12 cellular contexts compared by ENCODE assay signal in genomic region chr19:11064831-11065303, GRCh38. TPM values are rescaled to one million over a fixed set of nuclear protein-coding genes. Genes with fewer than 3 reads are reported as not detected.
DNase-seq lines count a peak whose midpoint lies in the region; TF ChIP-seq lines count a peak whose summit lies in the region.
"Had no signal": no experiment of that assay in that cellular context is flagged by ENCODE, and none has a peak within 500 bp of the region (broad histone marks: within the 10 kb centered on the region; RNA-seq: fewer than 3 reads in every experiment).

No MANE protein-coding gene starts in this region.

- no peak overlapping the region for H3K23ac ChIP-seq in mesenchymal stem cell (ENCODE audit: low read length in 2 of 2)

- no peak overlapping the region for H3K4ac ChIP-seq in mesenchymal stem cell (ENCODE audit: low read depth in 1 of 2, low read length in 2 of 2)

- H3K79me2 ChIP-seq in Karpas-422 (ENCODE audit: low read length): no peaks in the 10 kb centered on the region

- H3K79me1 ChIP-seq in mesenchymal stem cell (replicated peaks; ENCODE audit: low read length, poor library complexity, severe bottlenecking): peaks cover 20% of the 10 kb centered on the region

- peak overlapping the region; percentile 35 for H2BK5ac ChIP-seq in mesenchymal stem cell (ENCODE audit: low read depth, low read length, poor library complexity, severe bottlenecking)

- H3K4me1 ChIP-seq in mesenchymal stem cell (ENCODE audit: control insufficient read depth, insufficient read depth, low read depth, low read length): peaks cover 12% of the 10 kb centered on the region
- peaks cover 5% of the 10 kb centered on the region; the same call in 1 of the 2 replicates for H3K4me1 ChIP-seq in Karpas-422 (ENCODE audit: low read length)

- H3K9ac ChIP-seq in mesenchymal stem cell (ENCODE audit: low read length) (no peak overlapping the region), Karpas-422 (ENCODE audit: low read length) (no peak overlapping the region)

- no peaks in the 10 kb centered on the region for H3K9me2 ChIP-seq in Karpas-422 (replicated peaks; ENCODE audit: insufficient read depth, low read length)

- H3K4me2 ChIP-seq in mesenchymal stem cell (ENCODE audit: low read length, poor library complexity, severe bottlenecking) (no peak overlapping the region), Karpas-422 (ENCODE audit: low read depth, low read length, poor library complexity, severe bottlenecking) (no peak overlapping the region)

- TF ChIP-seq CTCF in LNCaP clone FGC (IDR thresholded peaks at IDR 0.05; ENCODE audit: control insufficient read depth, extremely low read depth, insufficient read depth) (no peak), GM10266 (IDR thresholded peaks at IDR 0.05; ENCODE audit: control insufficient read depth, insufficient read depth, low read depth, missing control alignments) (no peak)

- H3K36me3 ChIP-seq in mesenchymal stem cell (ENCODE audit: control insufficient read depth in 1 of 2, insufficient read depth in 2 of 2, low read depth in 1 of 2, low read length in 2 of 2): peaks cover 57 to 63% of the 10 kb centered on the region in 2 experiments
- 0 out of 2 replicates have a peak, but pooled peaks cover 11% of the 10 kb centered on the region for H3K36me3 ChIP-seq in Karpas-422 (ENCODE audit: insufficient read depth, low read length)

- H2BK12ac ChIP-seq in mesenchymal stem cell (ENCODE audit: low read length in 2 of 2): no peak overlapping the region

- DNase-seq in A172 (ENCODE audit: low spot score) (peak; percentile 64), LNCaP clone FGC (ENCODE audit: low read depth) (peak; percentile 15), brain pericyte (ENCODE audit: low read depth, low spot score) (peak; percentile 46), mesenchymal stem cell (no peak), Karpas-422 (no peak), GM10266 (ENCODE audit: extremely low spot score) (no peak), NOMO-1 treated with dmso at 0.1 percent for 144 hours (lab: John Stamatoyannopoulos, UW; ENCODE audit: unreplicated experiment) (no peak)
- DNase-seq in activated T-cell treated with anti-CD3 and anti-CD28 coated beads, Interleukin-2, amount 50 U/mL, for 48 hours: no peak
- DNase-seq: GF-D8; NCI-H510A; stimulated activated naive CD8-positive, alpha-beta T cell treated with anti-CD3 and anti-CD28 coated beads, Interleukin-15, amount 100 ng/mL, for 72 hours had no signal

- no peak overlapping the region for H2AK5ac ChIP-seq in mesenchymal stem cell (ENCODE audit: low read length, severe bottlenecking)

- H3K27me3 ChIP-seq in mesenchymal stem cell (ENCODE audit: control insufficient read depth in 1 of 2, insufficient read depth in 1 of 2, low read length in 2 of 2) (no peaks in the 10 kb centered on the region), Karpas-422 (ENCODE audit: low read length) (no peaks in the 10 kb centered on the region)

- H2AFZ ChIP-seq in mesenchymal stem cell (ENCODE audit: low read depth, low read length) (no peak overlapping the region), Karpas-422 (ENCODE audit: low read length) (no peak overlapping the region)

- H4K91ac ChIP-seq in mesenchymal stem cell (ENCODE audit: low read length): peak overlapping the region; percentile 34

- peak overlapping the region in 1 of 2 experiments; percentile 11 for H3K18ac ChIP-seq in mesenchymal stem cell (ENCODE audit: low read depth in 1 of 2, low read length in 2 of 2)

- H2BK15ac ChIP-seq in mesenchymal stem cell (ENCODE audit: low read depth, poor library complexity, severe bottlenecking): no peak overlapping the region

- no peak overlapping the region for H4K8ac ChIP-seq in mesenchymal stem cell (ENCODE audit: low read length)

- H3K4me3 ChIP-seq in LNCaP clone FGC (ENCODE audit: low read depth, low read length): no peak overlapping the region
- no peak overlapping the region for H3K4me3 ChIP-seq in mesenchymal stem cell (ENCODE audit: insufficient read depth in 1 of 2, low read depth in 1 of 2, low read length in 2 of 2)
- H3K4me3 ChIP-seq in Karpas-422 (ENCODE audit: low read length): no peak overlapping the region

- H4K20me1 ChIP-seq in Karpas-422 (ENCODE audit: insufficient read depth, low read depth, low read length): no peaks in the 10 kb centered on the region

- H3K9me3 ChIP-seq in mesenchymal stem cell (ENCODE audit: control insufficient read depth, low read length) (peaks cover 6% of the 10 kb centered on the region), Karpas-422 (ENCODE audit: low read length) (no peaks in the 10 kb centered on the region)

- H2BK120ac ChIP-seq in mesenchymal stem cell (ENCODE audit: low read depth, low read length): no peak overlapping the region

- peak overlapping the region in 1 of 2 experiments; percentile 11 for H3K14ac ChIP-seq in mesenchymal stem cell (ENCODE audit: low read length in 2 of 2)

- WGBS in mesenchymal stem cell: 96% methylated on average over 10 of the region's 10 CpGs

- H3K27ac ChIP-seq in mesenchymal stem cell (ENCODE audit: low read length, poor library complexity, severe bottlenecking) (peak overlapping the region; percentile 60), Karpas-422 (ENCODE audit: low read length) (no peak overlapping the region)
- H3K27ac ChIP-seq: epithelial cell of prostate had no signal

RNA-seq across cellular contexts. Expression of gene LDLR, which starts 24.4 kb away (rescaled TPM):
- total RNA-seq in A172 (2014; rRNA removed; shearing (Covaris generic)): 118 and 151 TPM in 2 replicates
- 248 TPM for polyA plus RNA-seq in mesenchymal stem cell (2013, experiment 1 of 2)
- polyA plus RNA-seq in mesenchymal stem cell (2013, experiment 2 of 2): 236 TPM
- 49.8 and 99.9 TPM in 2 replicates for total RNA-seq in Karpas-422 (2014; rRNA removed; shearing (Covaris generic); ENCODE audit: low replicate concordance)

Comparison
In these comparisons a context has a peak if more than half of its experiments do, and no peak if none do; other contexts are left out.
1. DNase-seq: peak in A172 (single experiment), LNCaP clone FGC (single experiment) and brain pericyte (single experiment); none in mesenchymal stem cell (single experiment), Karpas-422 (single experiment), GM10266 (single experiment), NOMO-1 treated with dmso at 0.1 percent for 144 hours (single experiment) and activated T-cell treated with anti-CD3 and anti-CD28 coated beads, Interleukin-2, amount 50 U/mL, for 48 hours (0 of 2).